24 cellular contexts compared by ENCODE assay signal in genomic region chr2:13601506-13601905, GRCh38.
"Had no signal": no experiment of that assay in that cellular context is flagged by ENCODE, and none has a peak within 500 bp of the region (broad histone marks: within the 10 kb centered on the region; RNA-seq: fewer than 3 reads in every experiment).

No MANE protein-coding gene starts in this region.

- H3K4me1 ChIP-seq: colonic mucosa, esophagus squamous epithelium, gastrocnemius medialis, heart right ventricle, left lung, lower lobe of right lung had no signal

- ATAC-seq: effector memory CD8-positive, alpha-beta T cell; esophagus mucosa; gastrocnemius medialis; heart right ventricle; left cardiac atrium; left lung; left ventricle myocardium superior; lower lobe of right lung; mucosa of descending colon had no signal

- H3K27ac ChIP-seq: colonic mucosa, epithelial cell of prostate, esophagus squamous epithelium, gastrocnemius medialis, heart right ventricle, left lung, lower lobe of right lung had no signal

- FAIRE-seq: endometrium, keratinocyte had no signal

- DNase-seq: colonic mucosa; cortex of kidney; effector CD8-positive, alpha-beta T cell; effector memory CD8-positive, alpha-beta T cell; endodermal cell; erythroblast; esophagus squamous epithelium; foreskin fibroblast; foreskin melanocyte; gastrocnemius medialis; glutamatergic neuron; head of caudate nucleus; heart right ventricle; hippocampal formation; left cardiac atrium; left lung; left ventricle myocardium superior; lower lobe of right lung; mesenchymal stem cell; mucosa of descending colon had no signal

- H3K27me3 ChIP-seq: colonic mucosa, esophagus squamous epithelium, gastrocnemius medialis, heart right ventricle, left lung had no signal

- H3K36me3 ChIP-seq: colonic mucosa, esophagus squamous epithelium, gastrocnemius medialis, heart right ventricle, left lung, lower lobe of right lung had no signal

- H3K9me3 ChIP-seq: colonic mucosa, esophagus squamous epithelium, gastrocnemius medialis, heart right ventricle, left lung, lower lobe of right lung had no signal

- H3K4me3 ChIP-seq: colonic mucosa, esophagus squamous epithelium, gastrocnemius medialis, heart right ventricle, left lung, lower lobe of right lung, mucosa of descending colon had no signal
